Comparison of ENCODE assay signal across 25 cellular contexts in genomic region chr4:89823416-89823815, GRCh38. TPM values are rescaled to one million over a fixed set of nuclear protein-coding genes. Genes with fewer than 3 reads are reported as not detected.
DNase-seq lines count a peak whose midpoint lies in the region; TF ChIP-seq lines count a peak whose summit lies in the region.
"Had no signal": no experiment of that assay in that cellular context is flagged by ENCODE, and none has a peak within 500 bp of the region (broad histone marks: within the 10 kb centered on the region; RNA-seq: fewer than 3 reads in every experiment).

No MANE protein-coding gene starts in this region.

- in situ Hi-C loops in Caki2 (cut with HindIII; ENCODE audit: low pct_unique_long_range_greater_than_20kb, low sequenced_read_pairs), result no loop called here
- in situ Hi-C loops in brain microvascular endothelial cell (cut with HindIII; ENCODE audit: low pct_ligation_motif_present, low sequenced_read_pairs), result no loop called here
- in situ Hi-C loops in GM13977 (cut with MboI; ENCODE audit: low pct_unique_long_range_greater_than_20kb, low sequenced_read_pairs, unreplicated experiment), result no loop called here

- intact Hi-C loops in posterior cingulate gyrus (cut with DNase I), result no loop called here

- no peak overlapping the region for H3K27ac ChIP-seq in brain microvascular endothelial cell
- H3K27ac ChIP-seq: upper lobe of right lung, WERI-Rb-1 had no signal

- TF ChIP-seq CTCF in brain microvascular endothelial cell (IDR thresholded peaks at IDR 0.05; ENCODE audit: low read depth, low read length, missing control alignments) (no peak), GM13977 (IDR thresholded peaks at IDR 0.05; ENCODE audit: extremely low read depth, insufficient read depth, missing control alignments) (no peak)

- no peaks in the 10 kb centered on the region for H3K36me3 ChIP-seq in brain microvascular endothelial cell (replicated peaks)
- H3K36me3 ChIP-seq: upper lobe of right lung had no signal

- no peaks in the 10 kb centered on the region for H3K27me3 ChIP-seq in brain microvascular endothelial cell (replicated peaks)
- H3K27me3 ChIP-seq: upper lobe of right lung had no signal

- DNase-seq in Caki2 (ENCODE audit: low read depth), result peak; percentile 30
- peak; percentile 58 for DNase-seq in NCI-H226
- peak; percentile 27 for DNase-seq in brain microvascular endothelial cell
- DNase-seq in glomerular visceral epithelial cell (ENCODE audit: extremely low spot score), result peak; percentile 28
- DNase-seq in NCI-H2196 (lab: John Stamatoyannopoulos, UW; ENCODE audit: unreplicated experiment), result no peak
- no peak for DNase-seq in AG20443 (ENCODE audit: low spot score)
- DNase-seq in posterior cingulate gyrus, result no peak
- DNase-seq in GM13977 (ENCODE audit: low spot score), result no peak
- DNase-seq: activated CD4-positive, alpha-beta T cell treated with anti-CD3 and anti-CD28 coated beads, Interleukin-2, amount 50 U/mL, for 1 hour; activated CD8-positive, alpha-beta memory T cell treated with anti-CD3 and anti-CD28 coated beads, Interleukin-2, amount 10 ng/mL, durations not matched to agents 7 days and 5 days; activated naive CD4-positive, alpha-beta T cell treated with Interleukin-2 at 50 U/mL for 16 hours; activated T-cell treated with anti-CD3 and anti-CD28 coated beads, Interleukin-2, amount 50 U/mL, for 72 hours; amygdala; caudate nucleus; DND-41; hippocampal formation; left ventricle myocardium superior; midbrain; naive thymus-derived CD8-positive, alpha-beta T cell; NCI-H1048; NCI-H187; NCI-H2171 treated with DMSO at 0.1 percent for 48 hours; NCI-H526 treated with DMSO at 0.1 percent for 48 hours; upper lobe of right lung; WERI-Rb-1 had no signal

- no peak overlapping the region for H3K4me3 ChIP-seq in brain microvascular endothelial cell (ENCODE audit: low read depth, low read length)
- H3K4me3 ChIP-seq: upper lobe of right lung had no signal

RNA-seq across cellular contexts. Expression of gene SNCA, which starts 13.5 kb away (rescaled TPM):
- total RNA-seq in Caki2 (2014; rRNA removed; shearing (Covaris generic); ENCODE audit: low replicate concordance), result 10.5 and 11.8 TPM in 2 replicates
- total RNA-seq: naive thymus-derived CD8-positive, alpha-beta T cell had no signal

Comparison
In these comparisons a context has a peak if more than half of its experiments do, and no peak if none do; other contexts are left out.
1. DNase-seq: peak in Caki2 (single experiment), NCI-H226 (single experiment), brain microvascular endothelial cell (single experiment) and glomerular visceral epithelial cell (single experiment); none in NCI-H2196 (single experiment), AG20443 (single experiment), posterior cingulate gyrus (0 of 10) and GM13977 (single experiment).